ENCODE assay signal across 8 cellular contexts in the genomic region with DNA sequence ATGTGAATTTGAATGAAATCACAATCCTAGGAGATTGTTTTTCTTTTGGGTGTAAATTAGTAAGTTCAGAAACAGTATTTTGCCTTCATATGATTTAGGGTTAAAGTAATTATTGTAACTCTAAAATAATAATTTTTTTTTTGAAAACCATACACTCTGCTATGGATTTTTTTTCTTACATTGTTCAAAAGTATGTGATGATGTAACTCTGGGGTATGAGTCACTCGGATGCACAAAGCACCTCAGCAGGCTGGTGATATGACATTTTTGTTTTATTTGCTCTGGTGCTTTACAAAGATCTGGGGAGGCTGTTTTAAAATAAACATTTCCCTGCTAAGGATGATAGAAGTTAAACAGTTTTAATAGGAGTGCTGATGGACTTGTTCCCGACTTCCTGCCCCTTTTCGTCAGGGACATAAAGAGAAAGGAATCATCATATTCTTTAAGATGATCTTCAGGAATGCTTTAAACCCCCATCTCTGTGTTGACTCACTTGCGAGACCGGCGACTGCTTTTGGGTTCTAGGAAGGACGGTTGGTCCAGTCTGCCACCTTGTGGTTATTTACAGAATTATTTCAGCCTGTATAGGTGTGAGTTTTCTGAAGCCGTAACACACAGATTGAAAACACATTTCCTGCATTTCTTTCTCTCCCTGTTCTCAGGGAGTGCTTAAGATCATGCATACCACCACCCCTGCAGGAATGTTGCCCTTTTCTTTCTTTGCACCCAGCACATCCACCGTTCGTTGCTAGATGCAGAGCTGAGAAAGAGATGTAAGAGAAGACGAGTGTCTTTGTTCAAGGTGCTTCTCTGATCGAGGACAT.
A peak's percentile ranks its signal among the peaks of the same experiment; 100 is the strongest.
DNase-seq lines count a peak whose midpoint lies in the region; ATAC-seq and TF ChIP-seq lines count a peak whose summit lies in the region.

No MANE protein-coding gene starts in this region.

- intact Hi-C loops in left ventricle myocardium superior (cut with micrococcal nuclease), result loop anchor here (10.0 kb wide), 4 partner anchors 71 to 441 kb away; a partner anchor contains a TSS

- H3K9ac ChIP-seq in adipocyte (ENCODE audit: low read length) (peak overlapping the region; percentile 31), rectal smooth muscle tissue (ENCODE audit: low read length) (no peak overlapping the region)

- H3K27me3 ChIP-seq in adipocyte (replicated peaks; ENCODE audit: control insufficient read depth, insufficient read depth, low read length) (no peaks in the 10 kb centered on the region), rectal smooth muscle tissue (ENCODE audit: control insufficient read depth, insufficient read depth, low read length) (no peaks in the 10 kb centered on the region)

- peaks cover 52% of the 10 kb centered on the region for H3K4me1 Mint-ChIP-seq in HFFc6 (ENCODE audit: low read depth)

- no peaks in the 10 kb centered on the region for H3K36me3 ChIP-seq in adipocyte (ENCODE audit: control insufficient read depth, insufficient read depth, low read length, severe bottlenecking)
- no peaks in the 10 kb centered on the region for H3K36me3 ChIP-seq in rectal smooth muscle tissue (ENCODE audit: control insufficient read depth, insufficient read depth, low read length)

- peak overlapping the region; percentile 41 for H3K4me3 ChIP-seq in adipocyte (ENCODE audit: low read length)
- peak overlapping the region; percentile 25 for H3K4me3 ChIP-seq in rectal smooth muscle tissue (ENCODE audit: low read length)

- peak overlapping the region; percentile 85 for H3K4me3 Mint-ChIP-seq in HFFc6

- no peaks in the 10 kb centered on the region for H3K9me3 Mint-ChIP-seq in HFFc6

- H3K4me1 ChIP-seq in adipocyte (ENCODE audit: control insufficient read depth, insufficient read depth, low read length), result peaks cover 49% of the 10 kb centered on the region
- H3K4me1 ChIP-seq in rectal smooth muscle tissue (ENCODE audit: control insufficient read depth, insufficient read depth, low read length), result peaks cover 15% of the 10 kb centered on the region

- H3K27me3 Mint-ChIP-seq in HFFc6 (ENCODE audit: insufficient read depth), result no peaks in the 10 kb centered on the region; the same call in 1 of the 2 replicates

- H3K27ac ChIP-seq in rectal smooth muscle tissue (ENCODE audit: low read depth, low read length), result peak overlapping the region; percentile 32

- H3K36me3 Mint-ChIP-seq in HFFc6 (ENCODE audit: low read depth), result no peaks in the 10 kb centered on the region

- DNase-seq in GM10266 (ENCODE audit: extremely low spot score) (peak; percentile 21), HFFc6 (peak; percentile 86), MV-4-11 (lab: John Stamatoyannopoulos, UW) (peak; percentile 32), SKM-1 (lab: John Stamatoyannopoulos, UW; ENCODE audit: unreplicated experiment) (peak; percentile 81), adipocyte (ENCODE audit: low read depth) (peak; percentile 95), left ventricle myocardium superior (no peak), cortex of kidney (lab: John Stamatoyannopoulos, UW) (no peak)

- peak; percentile 89 for ATAC-seq in left ventricle myocardium superior

- TF ChIP-seq CTCF in GM10266 (IDR thresholded peaks at IDR 0.05; ENCODE audit: control insufficient read depth, insufficient read depth, low read depth, missing control alignments), result peak; percentile 71
- TF ChIP-seq CTCF in HFFc6 (IDR thresholded peaks at IDR 0.05), result peak; percentile 94

- H3K9me3 ChIP-seq in adipocyte (ENCODE audit: control insufficient read depth, low read length), result no peaks in the 10 kb centered on the region

- H3K27ac Mint-ChIP-seq in HFFc6, result peak overlapping the region; percentile 77

Comparison
In these comparisons a context has a peak if more than half of its experiments do, and no peak if none do; other contexts are left out.
1. DNase-seq: peak in GM10266 (single experiment), HFFc6 (single experiment), MV-4-11 (single experiment), SKM-1 (single experiment) and adipocyte (single experiment); none in left ventricle myocardium superior (single experiment) and cortex of kidney (single experiment).